ENCODE assay signal across 35 cellular contexts in the genomic region with DNA sequence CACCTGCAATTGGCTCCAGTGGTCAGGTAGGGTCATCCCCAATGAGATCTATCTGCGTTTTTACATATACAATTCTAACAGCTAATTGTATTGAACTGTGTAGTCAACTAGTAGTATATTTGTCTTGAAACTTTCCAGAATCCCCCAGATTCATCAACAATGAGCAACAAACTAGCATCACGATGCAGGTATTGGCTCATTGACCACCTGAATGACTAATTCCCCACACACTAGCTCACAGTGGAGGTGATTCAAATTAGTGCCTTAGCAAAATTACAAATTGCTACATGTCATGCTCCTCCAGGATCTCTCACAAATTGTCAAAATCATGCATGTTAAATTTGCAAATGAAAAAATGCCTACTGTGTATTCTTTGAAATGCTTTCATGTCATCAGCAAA.
"Had no signal": no experiment of that assay in that cellular context is flagged by ENCODE, and none has a peak within 500 bp of the region (broad histone marks: within the 10 kb centered on the region; RNA-seq: fewer than 3 reads in every experiment).

No MANE protein-coding gene starts in this region.

- H3K4me3 ChIP-seq: adrenal gland, body of pancreas had no signal

- H3K27ac Mint-ChIP-seq: activated B cell treated with CpG ODN at 0.5 μM for 24 hours; activated CD4-positive, alpha-beta T cell treated with anti-CD3 and anti-CD28 coated beads, Interleukin-2, amount 10 ng/mL, durations not matched to agents 7 days and 5 days; activated CD8-positive, alpha-beta T cell treated with anti-CD3 and anti-CD28 coated beads for 36 hours; activated naive CD4-positive, alpha-beta T cell treated with anti-CD3 and anti-CD28 coated beads for 36 hours; activated naive CD4-positive, alpha-beta T cell treated with anti-CD3 and anti-CD28 coated beads, Interleukin-2, amount 50 U/mL, for 72 hours; activated naive CD8-positive, alpha-beta T cell treated with anti-CD3 and anti-CD28 coated beads for 36 hours; activated T-cell treated with anti-CD3 and anti-CD28 coated beads, Interleukin-2, amount 50 U/mL, for 72 hours; activated T-helper 1 cell treated with anti-CD3 and anti-CD28 coated beads, Interleukin-12 subunit alpha, Interleukin-12 subunit beta, Interleukin-2, Interleukin-4 antibody, amounts not matched to agents 30 ng/mL and 10 ng/mL and 1 ng/mL, durations not matched to agents 14 hours and 24 hours and 36 hours; activated T-helper 17 cell treated with anti-CD3 and anti-CD28 coated beads, Interleukin-2, amount 50 U/mL, for 72 hours; T-helper 1 cell treated with Interleukin-12 subunit alpha and Interleukin-12 subunit beta and Interleukin-4 antibody, amounts not matched to agents 30 μg/mL and 1 μg/mL, for 36 hours; T-helper 2 cell treated with Interferon-gamma antibody and Interleukin-4, amounts not matched to agents 5 μg/mL and 100 μg/mL, for 36 hours had no signal

- H3K27ac ChIP-seq: adrenal gland, brain microvascular endothelial cell, VCaP had no signal

- FAIRE-seq: astrocyte, TTC549 had no signal

- H3K4me1 Mint-ChIP-seq: activated B cell treated with CpG ODN at 0.5 μM for 24 hours; activated CD4-positive, alpha-beta T cell treated with anti-CD3 and anti-CD28 coated beads, Interleukin-2, amount 10 ng/mL, durations not matched to agents 7 days and 5 days; activated naive CD8-positive, alpha-beta T cell treated with anti-CD3 and anti-CD28 coated beads for 36 hours; activated T-helper 17 cell treated with anti-CD3 and anti-CD28 coated beads, Interleukin-2, amount 50 U/mL, for 72 hours had no signal

- H3K9me3 ChIP-seq: adrenal gland, body of pancreas had no signal

- DNase-seq: activated B cell treated with CpG ODN at 0.5 μM for 24 hours; activated CD4-positive, alpha-beta T cell treated with anti-CD3 and anti-CD28 coated beads for 48 hours; activated CD4-positive, alpha-beta T cell treated with anti-CD3 and anti-CD28 coated beads, Interleukin-2, amount 10 ng/mL, durations not matched to agents 7 days and 5 days; activated CD4-positive, alpha-beta T cell treated with anti-CD3 and anti-CD28 coated beads, Interleukin-2, amount 50 U/mL, for 48 hours; activated CD4-positive, CD25-positive, alpha-beta regulatory T cell treated with anti-CD3 and anti-CD28 coated beads, Interleukin-2, amount 50 U/mL, for 72 hours; activated CD8-positive, alpha-beta memory T cell treated with anti-CD3 and anti-CD28 coated beads, Interleukin-2, amount 50 U/mL, for 4 hours; activated CD8-positive, alpha-beta T cell treated with anti-CD3 and anti-CD28 coated beads for 36 hours; activated effector memory CD4-positive, alpha-beta T cell treated with anti-CD3 and anti-CD28 coated beads, Interleukin-2, amount 50 U/mL, for 16 hours; activated gamma-delta T cell treated with Interleukin-2 at 50 U/mL for 16 hours; activated naive CD4-positive, alpha-beta T cell; activated naive CD4-positive, alpha-beta T cell treated with anti-CD3 and anti-CD28 coated beads for 36 hours; activated naive CD4-positive, alpha-beta T cell treated with anti-CD3 and anti-CD28 coated beads, Interleukin-2, amount 50 U/mL, for 16 hours; activated naive CD8-positive, alpha-beta T cell treated with anti-CD3 and anti-CD28 coated beads for 36 hours; activated T-cell treated with anti-CD3 and anti-CD28 coated beads for 4 hours; activated T-cell treated with anti-CD3 and anti-CD28 coated beads, Interleukin-2, amount 50 U/mL, for 1 hour; activated T-cell treated with anti-CD3 and anti-CD28 coated beads, Interleukin-2, amount 50 U/mL, for 4 hours; activated T-cell treated with anti-CD3 and anti-CD28 coated beads, Interleukin-2, amount 50 U/mL, for 72 hours; adrenal gland; amniotic stem cell; aorta; body of pancreas; brain microvascular endothelial cell; central memory CD4-positive, alpha-beta T cell; SW 1271; T-helper 1 cell; T-helper 2 cell; T-helper 9 cell had no signal

- H3K36me3 Mint-ChIP-seq: activated naive CD4-positive, alpha-beta T cell treated with anti-CD3 and anti-CD28 coated beads, Interleukin-2, amount 50 U/mL, for 72 hours; activated naive CD8-positive, alpha-beta T cell treated with anti-CD3 and anti-CD28 coated beads for 36 hours had no signal

- H3K4me3 Mint-ChIP-seq: activated B cell treated with CpG ODN at 0.5 μM for 24 hours; activated CD4-positive, alpha-beta T cell treated with anti-CD3 and anti-CD28 coated beads, Interleukin-2, amount 10 ng/mL, durations not matched to agents 7 days and 5 days; activated CD8-positive, alpha-beta T cell treated with anti-CD3 and anti-CD28 coated beads for 36 hours; activated naive CD4-positive, alpha-beta T cell treated with anti-CD3 and anti-CD28 coated beads for 36 hours; activated naive CD8-positive, alpha-beta T cell treated with anti-CD3 and anti-CD28 coated beads for 36 hours; activated T-cell treated with anti-CD3 and anti-CD28 coated beads, Interleukin-2, amount 50 U/mL, for 4 hours; activated T-cell treated with anti-CD3 and anti-CD28 coated beads, Interleukin-2, amount 50 U/mL, for 72 hours; activated T-helper 1 cell treated with anti-CD3 and anti-CD28 coated beads, Interleukin-12 subunit alpha, Interleukin-12 subunit beta, Interleukin-2, Interleukin-4 antibody, amounts not matched to agents 30 ng/mL and 10 ng/mL and 1 ng/mL, durations not matched to agents 14 hours and 24 hours and 36 hours; activated T-helper 17 cell treated with anti-CD3 and anti-CD28 coated beads, Interleukin-2, amount 50 U/mL, for 72 hours; T-helper 1 cell treated with Interleukin-12 subunit alpha and Interleukin-12 subunit beta and Interleukin-4 antibody, amounts not matched to agents 30 μg/mL and 1 μg/mL, for 36 hours; T-helper 2 cell treated with Interferon-gamma antibody and Interleukin-4, amounts not matched to agents 5 μg/mL and 100 μg/mL, for 36 hours had no signal

- H3K9me3 Mint-ChIP-seq: activated B cell treated with CpG ODN at 0.5 μM for 24 hours; activated CD4-positive, alpha-beta T cell treated with anti-CD3 and anti-CD28 coated beads, Interleukin-2, amount 10 ng/mL, durations not matched to agents 7 days and 5 days; activated CD8-positive, alpha-beta T cell treated with anti-CD3 and anti-CD28 coated beads for 36 hours; activated naive CD4-positive, alpha-beta T cell treated with anti-CD3 and anti-CD28 coated beads for 36 hours; activated naive CD4-positive, alpha-beta T cell treated with anti-CD3 and anti-CD28 coated beads, Interleukin-2, amount 50 U/mL, for 72 hours; activated naive CD8-positive, alpha-beta T cell treated with anti-CD3 and anti-CD28 coated beads for 36 hours; activated T-cell treated with anti-CD3 and anti-CD28 coated beads, Interleukin-2, amount 50 U/mL, for 4 hours; activated T-cell treated with anti-CD3 and anti-CD28 coated beads, Interleukin-2, amount 50 U/mL, for 72 hours; activated T-helper 1 cell treated with anti-CD3 and anti-CD28 coated beads, Interleukin-12 subunit alpha, Interleukin-12 subunit beta, Interleukin-2, Interleukin-4 antibody, amounts not matched to agents 30 ng/mL and 10 ng/mL and 1 ng/mL, durations not matched to agents 14 hours and 24 hours and 36 hours; activated T-helper 17 cell treated with anti-CD3 and anti-CD28 coated beads, Interleukin-2, amount 50 U/mL, for 72 hours; T-helper 1 cell treated with Interleukin-12 subunit alpha and Interleukin-12 subunit beta and Interleukin-4 antibody, amounts not matched to agents 30 μg/mL and 1 μg/mL, for 36 hours; T-helper 2 cell treated with Interferon-gamma antibody and Interleukin-4, amounts not matched to agents 5 μg/mL and 100 μg/mL, for 36 hours had no signal

- H3K4me1 ChIP-seq: adrenal gland, body of pancreas had no signal

- ATAC-seq: activated CD8-positive, alpha-beta T cell treated with anti-CD3 and anti-CD28 coated beads for 36 hours; activated naive CD4-positive, alpha-beta T cell treated with anti-CD3 and anti-CD28 coated beads, Interleukin-2, amount 50 U/mL, for 72 hours; activated T-cell treated with anti-CD3 and anti-CD28 coated beads, Interleukin-2, amount 50 U/mL, for 4 hours; activated T-cell treated with anti-CD3 and anti-CD28 coated beads, Interleukin-2, amount 50 U/mL, for 72 hours; activated T-helper 17 cell treated with anti-CD3 and anti-CD28 coated beads, Interleukin-2, amount 50 U/mL, for 72 hours; body of pancreas had no signal

- H3K36me3 ChIP-seq: adrenal gland, brain microvascular endothelial cell had no signal

- H3K27me3 ChIP-seq: body of pancreas had no signal
